11 cellular contexts compared by ENCODE assay signal in the genomic region with DNA sequence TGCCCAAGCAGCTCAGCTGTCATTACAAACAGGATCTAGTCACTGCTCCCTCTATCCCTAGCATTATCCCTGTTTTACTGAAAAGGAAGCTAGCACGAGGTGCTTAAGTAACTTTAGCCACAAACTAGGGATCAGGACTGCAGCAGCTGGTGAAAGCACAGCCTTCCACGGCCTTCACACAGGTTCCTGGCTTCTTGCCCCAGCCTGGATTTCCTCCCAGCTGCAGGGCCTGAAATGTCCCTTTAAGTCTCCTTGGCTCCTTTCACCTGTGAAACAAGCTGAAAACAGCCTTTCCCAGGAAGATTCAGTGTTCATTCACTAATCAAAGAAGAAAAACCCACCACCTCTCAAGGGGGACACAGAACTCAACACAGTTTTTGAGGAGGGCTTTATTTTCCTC.
DNase-seq lines count a peak whose midpoint lies in the region; ATAC-seq, FAIRE-seq and TF ChIP-seq lines count a peak whose summit lies in the region.
"Had no signal": no experiment of that assay in that cellular context is flagged by ENCODE, and none has a peak within 500 bp of the region (broad histone marks: within the 10 kb centered on the region; RNA-seq: fewer than 3 reads in every experiment).

No MANE protein-coding gene starts in this region.

- peak overlapping the region; percentile 4 for H2AFZ ChIP-seq in neuron (ENCODE audit: low read depth, low read length)

- ATAC-seq in stimulated activated naive CD8-positive, alpha-beta T cell treated with anti-CD3 and anti-CD28 coated beads, Interleukin-15, amount 100 ng/mL, for 72 hours: no peak
- ATAC-seq: activated CD8-positive, alpha-beta memory T cell treated with anti-CD3 and anti-CD28 coated beads, Interleukin-2, amount 10 ng/mL, durations not matched to agents 7 days and 5 days had no signal

- peaks cover 12% of the 10 kb centered on the region for H3K27me3 Mint-ChIP-seq in stimulated activated naive CD8-positive, alpha-beta T cell treated with anti-CD3 and anti-CD28 coated beads, Interleukin-15, amount 100 ng/mL, for 72 hours
- H3K27me3 Mint-ChIP-seq: activated CD8-positive, alpha-beta memory T cell treated with anti-CD3 and anti-CD28 coated beads, Interleukin-2, amount 10 ng/mL, durations not matched to agents 7 days and 5 days had no signal

- H3K4me3 ChIP-seq in fibroblast of villous mesenchyme (ENCODE audit: low read depth, low read length) (no peak overlapping the region), neuron (ENCODE audit: low read length) (no peak overlapping the region), vagina (no peak overlapping the region)
- H3K4me3 ChIP-seq: ascending aorta had no signal

- intact Hi-C loops in vagina (cut with DNase I): loop anchor here (10.0 kb wide), 1 partner anchor 1984 kb away; no protein-coding TSS in a partner anchor

- H3K36me3 ChIP-seq in neuron (ENCODE audit: insufficient read depth, low read length) (no peaks in the 10 kb centered on the region), vagina (no peaks in the 10 kb centered on the region)
- H3K36me3 ChIP-seq: ascending aorta had no signal

- no peak for TF ChIP-seq CTCF in fibroblast of villous mesenchyme (IDR thresholded peaks at IDR 0.05; ENCODE audit: insufficient read depth, low read depth, low read length)
- no peak for TF ChIP-seq CTCF in vagina (IDR thresholded peaks at IDR 0.05)

- no peak for FAIRE-seq in GM12891 (lab: Jason Lieb, UNC)

- peak; percentile 16 for DNase-seq in G401 (ENCODE audit: low spot score)
- peak; percentile 98 for DNase-seq in NCI-H82 (lab: John Stamatoyannopoulos, UW)
- peak; percentile 3 for DNase-seq in fibroblast of villous mesenchyme (ENCODE audit: low read depth)
- no peak for DNase-seq in GM12891 (ENCODE audit: insufficient read length, low spot score)
- DNase-seq in vagina (ENCODE audit: extremely low spot score in 2 of 2): no peak
- no peak for DNase-seq in GOT3 (lab: John Stamatoyannopoulos, UW)
- no peak for DNase-seq in stimulated activated naive CD8-positive, alpha-beta T cell treated with anti-CD3 and anti-CD28 coated beads, Interleukin-15, amount 100 ng/mL, for 72 hours
- DNase-seq: activated CD8-positive, alpha-beta memory T cell treated with anti-CD3 and anti-CD28 coated beads, Interleukin-2, amount 10 ng/mL, durations not matched to agents 7 days and 5 days; mammary epithelial cell had no signal

- TF ChIP-seq POLR2A in GM12891 (IDR thresholded peaks at IDR 0.05; ENCODE audit: low read depth, low read length) (no peak), vagina (IDR thresholded peaks at IDR 0.05) (no peak)

- H3K4me1 ChIP-seq in neuron (ENCODE audit: insufficient read depth, low read length) (peaks cover 11% of the 10 kb centered on the region), vagina (no peaks in the 10 kb centered on the region)
- H3K4me1 ChIP-seq: ascending aorta had no signal

- H3K27me3 ChIP-seq in neuron (ENCODE audit: insufficient read depth, low read length) (no peaks in the 10 kb centered on the region), vagina (no peaks in the 10 kb centered on the region)
- H3K27me3 ChIP-seq: ascending aorta had no signal

- in situ Hi-C loops in G401 (cut with HindIII; ENCODE audit: low sequenced_read_pairs): no loop called here

- H3K9me3 ChIP-seq in neuron (ENCODE audit: low read length) (no peaks in the 10 kb centered on the region), vagina (no peaks in the 10 kb centered on the region)
- H3K9me3 ChIP-seq: ascending aorta had no signal

- peaks cover 32 to 39% of the 10 kb centered on the region in 2 donors for H3K9me3 Mint-ChIP-seq in stimulated activated naive CD8-positive, alpha-beta T cell treated with anti-CD3 and anti-CD28 coated beads, Interleukin-15, amount 100 ng/mL, for 72 hours

- no peak overlapping the region for H3K27ac ChIP-seq in vagina
- H3K27ac ChIP-seq: ascending aorta had no signal

- H3K27ac Mint-ChIP-seq in stimulated activated naive CD8-positive, alpha-beta T cell treated with anti-CD3 and anti-CD28 coated beads, Interleukin-15, amount 100 ng/mL, for 72 hours: no peak overlapping the region
- H3K27ac Mint-ChIP-seq: activated CD8-positive, alpha-beta memory T cell treated with anti-CD3 and anti-CD28 coated beads, Interleukin-2, amount 10 ng/mL, durations not matched to agents 7 days and 5 days had no signal

- no peak overlapping the region for H3K4me3 Mint-ChIP-seq in stimulated activated naive CD8-positive, alpha-beta T cell treated with anti-CD3 and anti-CD28 coated beads, Interleukin-15, amount 100 ng/mL, for 72 hours
- H3K4me3 Mint-ChIP-seq: activated CD8-positive, alpha-beta memory T cell treated with anti-CD3 and anti-CD28 coated beads, Interleukin-2, amount 10 ng/mL, durations not matched to agents 7 days and 5 days had no signal

- peaks cover 6% of the 10 kb centered on the region for H3K4me1 Mint-ChIP-seq in stimulated activated naive CD8-positive, alpha-beta T cell treated with anti-CD3 and anti-CD28 coated beads, Interleukin-15, amount 100 ng/mL, for 72 hours
- H3K4me1 Mint-ChIP-seq: activated CD8-positive, alpha-beta memory T cell treated with anti-CD3 and anti-CD28 coated beads, Interleukin-2, amount 10 ng/mL, durations not matched to agents 7 days and 5 days had no signal

TF ChIP-seq in GM12891, 5 proteins besides CTCF, POLR2A, EP300 and RAD21:
- no peak for TF ChIP-seq TAF1 (IDR thresholded peaks at IDR 0.05; ENCODE audit: low read depth, low read length)
- no peak for TF ChIP-seq PAX5 (IDR thresholded peaks at IDR 0.05; ENCODE audit: insufficient read depth, low read length, severe bottlenecking)
- TF ChIP-seq POLR2AphosphoS5 (IDR thresholded peaks at IDR 0.05; ENCODE audit: low read depth, low read length): no peak
- TF ChIP-seq SPI1 (IDR thresholded peaks at IDR 0.05; ENCODE audit: low read depth, low read length): no peak
- no peak for TF ChIP-seq POU2F2 (IDR thresholded peaks at IDR 0.05; ENCODE audit: low read depth, low read length)

Comparison
In these comparisons a context has a peak if more than half of its experiments do, and no peak if none do; other contexts are left out.
1. DNase-seq: peak in G401 (single experiment), NCI-H82 (single experiment) and fibroblast of villous mesenchyme (single experiment); none in GM12891 (single experiment), vagina (0 of 2), GOT3 (single experiment) and stimulated activated naive CD8-positive, alpha-beta T cell treated with anti-CD3 and anti-CD28 coated beads, Interleukin-15, amount 100 ng/mL, for 72 hours (0 of 2).